ENCODE assay signal across 8 cellular contexts in the genomic region with DNA sequence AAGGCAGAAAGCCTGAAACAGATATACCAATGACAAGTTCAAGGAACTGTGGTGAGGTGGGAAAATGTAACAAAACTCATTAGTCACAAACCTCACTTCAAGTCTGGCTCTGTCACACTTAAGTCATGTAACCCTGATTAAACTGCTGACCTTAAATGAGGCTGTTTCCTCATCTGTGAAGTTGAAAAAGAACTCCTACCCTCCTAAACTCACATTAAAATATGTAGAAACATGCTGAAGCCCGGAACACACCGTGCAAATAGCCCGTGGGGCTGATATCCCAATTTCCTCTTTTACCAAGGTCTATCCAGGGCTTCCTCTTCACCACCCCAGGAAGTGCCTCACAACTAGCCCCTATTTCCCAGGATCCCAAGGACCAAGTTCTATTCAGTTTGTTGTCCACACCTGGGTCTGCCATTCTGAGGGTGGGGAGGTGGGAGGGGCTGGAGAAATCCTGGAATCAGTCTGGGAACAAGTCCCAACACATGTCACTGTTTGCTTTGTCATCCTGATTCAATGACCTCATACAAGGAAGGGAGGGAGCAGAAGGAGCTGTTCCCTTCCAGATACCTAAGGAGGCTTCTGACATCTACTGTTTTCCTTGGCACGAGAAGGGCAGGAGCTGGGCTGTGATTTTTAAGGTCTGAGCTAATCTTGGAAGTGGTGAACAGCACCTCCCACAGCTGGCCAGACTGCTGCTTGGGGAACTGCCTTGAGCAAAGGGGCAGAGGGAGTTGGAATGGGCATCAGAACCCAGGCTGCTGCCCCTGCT. TPM values are rescaled to one million over a fixed set of nuclear protein-coding genes. Genes with fewer than 3 reads are reported as not detected.
DNase-seq lines count a peak whose midpoint lies in the region; ATAC-seq and TF ChIP-seq lines count a peak whose summit lies in the region.

No MANE protein-coding gene starts in this region.

- H3K4me1 ChIP-seq in GM23248 (ENCODE audit: insufficient read depth) (peaks cover 47% of the 10 kb centered on the region), PC-9 (replicated peaks; ENCODE audit: insufficient read depth) (peaks cover 75% of the 10 kb centered on the region), esophagus muscularis mucosa (peaks cover 45 to 60% (median 51%) of the 10 kb centered on the region in 4 donors), parathyroid adenoma (no peaks in the 10 kb centered on the region)

- peak overlapping the region; percentile 72 for H3K4me2 ChIP-seq in GM23248 (ENCODE audit: unreplicated experiment)
- H3K4me2 ChIP-seq in PC-9: peak overlapping the region; percentile 62
- H3K4me2 ChIP-seq in parathyroid adenoma (ENCODE audit: low read length): no peak overlapping the region

- peak; percentile 95 for TF ChIP-seq EP300 in esophagus muscularis mucosa (IDR thresholded peaks at IDR 0.05)

- H3K27me3 ChIP-seq in GM23248 (replicated peaks; ENCODE audit: insufficient read depth) (no peaks in the 10 kb centered on the region), PC-9 (ENCODE audit: insufficient read depth, low read depth) (no peaks in the 10 kb centered on the region), esophagus muscularis mucosa (no peaks in the 10 kb centered on the region), parathyroid adenoma (ENCODE audit: control insufficient read depth, insufficient read depth, low read length) (no peaks in the 10 kb centered on the region)

- H3K9me3 ChIP-seq in GM23248 (ENCODE audit: low read depth): no peaks in the 10 kb centered on the region
- H3K9me3 ChIP-seq in PC-9 (ENCODE audit: insufficient read depth, low read depth): no peaks in the 10 kb centered on the region
- no peaks in the 10 kb centered on the region for H3K9me3 ChIP-seq in esophagus muscularis mucosa
- H3K9me3 ChIP-seq in parathyroid adenoma (ENCODE audit: control insufficient read depth, low read length): no peaks in the 10 kb centered on the region

- no peak for TF ChIP-seq POLR2A in esophagus muscularis mucosa (IDR thresholded peaks at IDR 0.05; ENCODE audit: low read depth)

- H3K27ac ChIP-seq in GM23248: peak overlapping the region; percentile 98
- H3K27ac ChIP-seq in PC-9: peak overlapping the region; percentile 98
- peak overlapping the region; percentile 81 to 91 (median 89) for H3K27ac ChIP-seq in esophagus muscularis mucosa (replicated peaks in 1 of 4)
- H3K27ac ChIP-seq in parathyroid adenoma: peak overlapping the region; percentile 34

- WGBS in GM23248 (ENCODE audit: low coverage in 1 of 2, low lambda C conversion rate in 2 of 2, missing lambda C conversion rate in 2 of 2), 2 experiments: 0 to 3% methylated on average over 4 of the region's 4 CpGs
- WGBS in esophagus muscularis mucosa: 45% methylated on average over 4 of the region's 4 CpGs

- no peak overlapping the region for H2AFZ ChIP-seq in GM23248
- H2AFZ ChIP-seq in PC-9: peak overlapping the region; percentile 58; the same call in 1 of the 2 replicates
- H2AFZ ChIP-seq in parathyroid adenoma: no peak overlapping the region

- in situ Hi-C loops in GM23248 (cut with MboI) (no loop called here), GM13976 (cut with MboI; ENCODE audit: low sequenced_read_pairs, unreplicated experiment) (no loop called here)

- peak overlapping the region; percentile 80 for H3K9ac ChIP-seq in GM23248
- no peak overlapping the region for H3K9ac ChIP-seq in parathyroid adenoma

- H3K79me2 ChIP-seq in GM23248 (ENCODE audit: insufficient read depth): no peaks in the 10 kb centered on the region
- H3K79me2 ChIP-seq in PC-9 (ENCODE audit: low read depth): peaks cover 9% of the 10 kb centered on the region
- H3K79me2 ChIP-seq in parathyroid adenoma: no peaks in the 10 kb centered on the region

- H3K9me2 ChIP-seq in GM23248 (ENCODE audit: insufficient read depth): no peaks in the 10 kb centered on the region
- no peaks in the 10 kb centered on the region for H3K9me2 ChIP-seq in PC-9 (ENCODE audit: insufficient read depth)

- POLR2A ChIA-PET in PC-9 (lab: Charles Lee; ENCODE audit: unreplicated experiment): interaction anchor here (0.6 to 1.5 kb wide), 11 partner anchors 11 to 1250 kb away, joined by 3 to 18 read pairs (median 4); partner anchors contain the start of gene NRBP1

- H3K4me3 ChIP-seq in GM23248 (peak overlapping the region; percentile 32; the same call in 1 of the 2 replicates), PC-9 (peak overlapping the region; percentile 15; the same call in 1 of the 2 replicates), esophagus muscularis mucosa (no peak overlapping the region), parathyroid adenoma (ENCODE audit: low read depth, low read length) (no peak overlapping the region)

- intact Hi-C loops in PC-9 (cut with micrococcal nuclease; ENCODE audit: unreplicated experiment) (loop anchor here (1.0 to 10.0 kb wide), 7 partner anchors 15 to 1049 kb away; partner anchors contain the start of genes BABAM2, PPP1CB and RBKS), esophagus muscularis mucosa (cut with DNase I) (loop anchor here (2.0 to 10.0 kb wide), 4 partner anchors 66 to 685 kb away; partner anchors contain the start of gene MRPL33)

- ATAC-seq in GM21717 (IDR thresholded peaks at IDR 0.05; ENCODE audit: unreplicated experiment) (no peak), GM21723 (IDR thresholded peaks at IDR 0.05; ENCODE audit: unreplicated experiment) (no peak)

- H3K36me3 ChIP-seq in GM23248 (ENCODE audit: low read depth): no peaks in the 10 kb centered on the region
- no peaks in the 10 kb centered on the region for H3K36me3 ChIP-seq in PC-9 (ENCODE audit: low read depth)
- no peaks in the 10 kb centered on the region for H3K36me3 ChIP-seq in esophagus muscularis mucosa
- H3K36me3 ChIP-seq in parathyroid adenoma (ENCODE audit: control insufficient read depth, insufficient read depth, low read length): no peaks in the 10 kb centered on the region

- TSS peak; percentile 78 for BruUV-seq in PC-9 (replicated peaks; lab: Mats Ljungman, UMichigan)

- H3F3A ChIP-seq in GM23248 (ENCODE audit: insufficient read depth) (peaks cover 42% of the 10 kb centered on the region), PC-9 (ENCODE audit: insufficient read depth, low read depth) (peaks cover 48% of the 10 kb centered on the region)

- TF ChIP-seq CTCF in PC-9 (conservative IDR thresholded peaks at IDR 0.05) (no peak), esophagus muscularis mucosa (IDR thresholded peaks at IDR 0.05) (no peak), parathyroid adenoma (IDR thresholded peaks at IDR 0.05) (no peak), GM13976 (IDR thresholded peaks at IDR 0.05; ENCODE audit: borderline replicate concordance, control extremely low read depth, extremely low read depth, insufficient read depth, missing control alignments) (no peak)

- H4K20me1 ChIP-seq in GM23248 (ENCODE audit: insufficient read depth) (no peaks in the 10 kb centered on the region), PC-9 (ENCODE audit: insufficient read depth) (no peaks in the 10 kb centered on the region)

- DNase-seq in GM23248 (peak; percentile 96), PC-9 (peak; percentile 79 to 98), esophagus muscularis mucosa (ENCODE audit: extremely low spot score) (peak; percentile 94), HuH-7.5 (ENCODE audit: low spot score) (no peak), GM13976 (ENCODE audit: low spot score) (no peak)

- CTCF ChIA-PET in PC-9 (lab: Charles Lee): interaction anchor here (1.2 to 1.5 kb wide), 2 partner anchors 23 to 47 kb away, joined by 8 to 10 read pairs; no protein-coding TSS in a partner anchor

RNA-seq across cellular contexts. Expression of gene SLC4A1AP, which starts 42.3 kb away (rescaled TPM):
- total RNA-seq in GM23248 (2014; rRNA removed; shearing (Covaris generic)): 21.0 and 23.9 TPM in 2 replicates
- polyA plus RNA-seq in GM23248 (2016; fragmentation: Nextera tagmentation; extraction: Ambion mirVana): 22.4 and 24.4 TPM in 2 replicates
- total RNA-seq in PC-9 (2021) (18.5 and 22.7 TPM in 2 replicates), esophagus muscularis mucosa (10 to 100 TPM; 16.7 to 22.8 (median 20.1) TPM)

RNA-seq across cellular contexts. Expression of gene SUPT7L, which starts 42.6 kb away (rescaled TPM):
- 24.6 and 25.3 TPM in 2 replicates for total RNA-seq in GM23248 (2014; rRNA removed; shearing (Covaris generic))
- 22.0 and 23.3 TPM in 2 replicates for polyA plus RNA-seq in GM23248 (2016; fragmentation: Nextera tagmentation; extraction: Ambion mirVana)
- total RNA-seq in PC-9 (2021) (29.3 and 33.0 TPM in 2 replicates), esophagus muscularis mucosa (10 to 100 TPM; 18.5 to 23.1 (median 20.7) TPM)

Comparison
In these comparisons a context has a peak if more than half of its experiments do, and no peak if none do; other contexts are left out.
1. DNase-seq: peak in GM23248 (single experiment), PC-9 (2 of 2) and esophagus muscularis mucosa (single experiment); none in HuH-7.5 (single experiment) and GM13976 (single experiment).
2. H3K27ac ChIP-seq: peak in every context shown above with its lines; median percentile 98 in GM23248; 98 in PC-9; 89 in esophagus muscularis mucosa; 34 in parathyroid adenoma.
3. H3K4me3 ChIP-seq: peak in GM23248 (single experiment) and PC-9 (single experiment); none in esophagus muscularis mucosa (0 of 4) and parathyroid adenoma (single experiment).